ENCODE assay signal across 8 cellular contexts in the genomic region with DNA sequence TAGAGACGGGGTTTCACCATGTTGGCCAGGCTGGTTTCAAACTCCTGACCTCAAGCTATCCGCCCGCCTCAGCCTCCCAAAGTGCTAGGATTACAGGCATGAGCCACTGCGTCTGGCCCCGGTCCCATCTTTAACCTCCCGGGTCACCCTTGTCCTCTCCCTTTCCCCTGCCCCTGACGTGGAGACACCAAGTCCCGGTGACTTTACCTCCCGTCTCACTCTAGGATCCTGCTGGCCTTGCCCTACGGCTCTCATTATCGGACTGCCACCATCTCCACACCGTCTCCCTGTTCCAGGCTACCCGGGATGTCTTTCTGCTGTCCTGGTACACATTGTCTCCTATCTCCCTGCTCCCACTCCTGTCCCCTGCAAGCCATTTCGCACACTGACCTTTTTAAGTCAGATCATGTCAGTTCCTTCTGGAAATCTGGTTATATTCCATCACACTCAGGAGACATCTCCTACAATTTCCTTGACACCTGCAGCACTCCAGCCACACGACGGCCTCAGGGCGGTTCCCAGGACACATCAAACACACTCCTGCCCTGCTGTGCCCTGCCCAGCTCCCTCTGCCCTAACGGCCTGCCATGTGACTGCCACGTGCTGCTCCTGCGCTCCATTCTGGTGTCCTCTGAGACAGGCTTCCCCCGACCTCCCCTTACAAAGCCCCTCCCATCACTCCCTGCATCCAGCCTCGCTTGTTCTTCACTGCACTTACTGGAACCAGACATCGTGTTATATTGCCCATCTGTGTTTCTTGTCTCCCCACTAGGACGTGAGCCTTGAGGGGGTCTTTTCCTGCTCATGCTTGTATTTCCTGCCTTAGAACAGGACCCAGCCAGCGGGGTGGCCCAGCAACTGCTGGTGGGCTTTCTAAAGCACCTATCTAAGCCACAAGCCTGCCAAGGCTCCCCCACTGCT. TPM values are rescaled to one million over a fixed set of nuclear protein-coding genes. Genes with fewer than 3 reads are reported as not detected.
DNase-seq lines count a peak whose midpoint lies in the region; ATAC-seq and TF ChIP-seq lines count a peak whose summit lies in the region.

No MANE protein-coding gene starts in this region.

- H3K27ac ChIP-seq in C4-2B (peak overlapping the region; percentile 53), IMR-90 (ENCODE audit: insufficient read depth, low read length) (no peak overlapping the region), coronary artery (no peak overlapping the region)

- no peaks in the 10 kb centered on the region for H3K36me3 ChIP-seq in IMR-90 (ENCODE audit: control insufficient read depth, insufficient read depth, low read length)

- H3K27ac Mint-ChIP-seq in nephron, result peak overlapping the region; percentile 20 to 79 (median 25)

- H3K14ac ChIP-seq in IMR-90 (replicated peaks; ENCODE audit: low read depth, low read length), result no peak overlapping the region

- no peak for TF ChIP-seq POLR2A in IMR-90 (IDR thresholded peaks at IDR 0.05; ENCODE audit: low read depth, low read length)

- peaks cover 5% of the 10 kb centered on the region for H3K27me3 Mint-ChIP-seq in nephron (ENCODE audit: low read depth)

- no peak overlapping the region for H3K56ac ChIP-seq in IMR-90 (ENCODE audit: extremely low read depth, insufficient read depth, low read length)

- H3K4me1 Mint-ChIP-seq in nephron, result peaks cover 12% of the 10 kb centered on the region

- no peak overlapping the region for H3K23ac ChIP-seq in IMR-90 (ENCODE audit: low read depth, low read length)

- H2BK20ac ChIP-seq in IMR-90 (ENCODE audit: low read depth, low read length), result no peak overlapping the region

- no peak overlapping the region for H3K9ac ChIP-seq in IMR-90 (ENCODE audit: low read depth, low read length)

- no peaks in the 10 kb centered on the region for H3K79me1 ChIP-seq in IMR-90 (ENCODE audit: low read depth in 1 of 2, low read length in 2 of 2)

- no peaks in the 10 kb centered on the region for H3K9me3 ChIP-seq in IMR-90 (ENCODE audit: control insufficient read depth, insufficient read depth, low read length)

- no peak overlapping the region for H2BK5ac ChIP-seq in IMR-90 (ENCODE audit: low read depth, low read length, poor library complexity, severe bottlenecking)

- BruUV-seq in IMR-90 (replicated peaks; lab: Mats Ljungman, UMichigan), result no TSS peak

- H2BK120ac ChIP-seq in IMR-90 (ENCODE audit: low read depth, low read length), result no peak overlapping the region

- H2AFZ ChIP-seq in IMR-90 (replicated peaks; ENCODE audit: low read length, poor library complexity), result peak overlapping the region; percentile 39

- no peak overlapping the region; the same call in 1 of the 2 replicates for H4K5ac ChIP-seq in IMR-90 (ENCODE audit: low read depth, low read length)

- no peaks in the 10 kb centered on the region for H3K4me1 ChIP-seq in IMR-90 (ENCODE audit: control insufficient read depth, insufficient read depth, low read length)

- POLR2A ChIA-PET in IMR-90 (lab: Charles Lee; ENCODE audit: unreplicated experiment), result interaction anchor here (0.6 kb wide), 1 partner anchor 23 kb away, joined by 3 read pairs; no protein-coding TSS in a partner anchor

- no peaks in the 10 kb centered on the region for H4K20me1 ChIP-seq in IMR-90 (ENCODE audit: insufficient read depth, low read length)

- H3K4me2 ChIP-seq in IMR-90 (ENCODE audit: low read depth, low read length), result no peak overlapping the region

- no peak for TF ChIP-seq RAD21 in IMR-90 (IDR thresholded peaks at IDR 0.05; ENCODE audit: low read length)

- 75% methylated on average over 9 of the region's 25 CpGs; no CpG with 5 or more reads in 1 of the 2 experiments for WGBS in IMR-90 (ENCODE audit: extremely low coverage in 2 of 2, insufficient read length in 1 of 2), 2 experiments

- H4K91ac ChIP-seq in IMR-90 (ENCODE audit: insufficient read depth, low read depth, low read length), result no peak overlapping the region

- in situ Hi-C loops in IMR-90 (cut with MboI; ENCODE audit: low sequenced_read_pairs), result loop anchor here (10.0 kb wide), 1 partner anchor 373 kb away; no protein-coding TSS in a partner anchor

- peak overlapping the region; percentile 81 to 96 for H4K8ac ChIP-seq in IMR-90 (ENCODE audit: low read depth in 2 of 2, low read length in 2 of 2)

- intact Hi-C loops in IMR-90 (cut with micrococcal nuclease), result loop anchor here (1.0 to 10.0 kb wide), 3 partner anchors 105 to 370 kb away; a partner anchor contains a TSS

- H3K18ac ChIP-seq in IMR-90 (ENCODE audit: low read depth, low read length), result no peak overlapping the region

- TF ChIP-seq CTCF in C4-2B (conservative IDR thresholded peaks at IDR 0.05) (no peak), IMR-90 (conservative IDR thresholded peaks at IDR 0.05; ENCODE audit: low read depth, low read length) (no peak), coronary artery (IDR thresholded peaks at IDR 0.05) (no peak), nephron (IDR thresholded peaks at IDR 0.05; ENCODE audit: unreplicated experiment in 3 of 3) (no peak)

- peak overlapping the region; percentile 16 to 58 (median 26) for H3K4me3 Mint-ChIP-seq in nephron

- dilution Hi-C loops in IMR-90 (cut with HindIII; ENCODE audit: low sequenced_read_pairs, unreplicated experiment), result no loop called here

- H3K4me3 ChIP-seq in IMR-90 (ENCODE audit: insufficient read depth, low read depth, low read length), result no peak overlapping the region
- H3K4me3 ChIP-seq in coronary artery, result peak overlapping the region; percentile 69

- ATAC-seq in IMR-90 (ENCODE audit: low read depth), result no peak
- no peak for ATAC-seq in HG03342 (IDR thresholded peaks at IDR 0.05; ENCODE audit: unreplicated experiment)

- peak overlapping the region; percentile 81 for H2AK9ac ChIP-seq in IMR-90 (replicated peaks; ENCODE audit: low read depth, low read length, poor library complexity)

- no peak overlapping the region for H2BK15ac ChIP-seq in IMR-90 (ENCODE audit: low read depth, low read length)

- H3K27me3 ChIP-seq in IMR-90 (ENCODE audit: control insufficient read depth, insufficient read depth, low read length), result no peaks in the 10 kb centered on the region

- no peaks in the 10 kb centered on the region for H3K36me3 Mint-ChIP-seq in nephron (ENCODE audit: low read depth)

- no peak overlapping the region; the same call in 1 of the 2 replicates for H2AK5ac ChIP-seq in IMR-90 (ENCODE audit: low read depth, low read length)

- H3K9me3 Mint-ChIP-seq in nephron, result no peaks in the 10 kb centered on the region

- H3K9me1 ChIP-seq in IMR-90 (ENCODE audit: insufficient read depth, low read length), result peaks cover 9% of the 10 kb centered on the region; the same call in 1 of the 2 replicates

- H3K4ac ChIP-seq in IMR-90 (ENCODE audit: low read depth, low read length), result no peak overlapping the region

- CTCF ChIA-PET in IMR-90 (lab: Yijun Ruan, JAX), result interaction anchor here (0.6 to 1.8 kb wide), 6 partner anchors 9 to 548 kb away, joined by 3 to 11 read pairs (median 3); a partner anchor contains a TSS

- no peak for DNase-seq in IMR-90
- peak; percentile 66 for DNase-seq in coronary artery (ENCODE audit: low spot score)
- no peak for DNase-seq in cerebellar cortex (ENCODE audit: low spot score)
- no peak for DNase-seq in OCI-M1 (lab: John Stamatoyannopoulos, UW)
- no peak for DNase-seq in ureter (ENCODE audit: low spot score)

TF ChIP-seq in IMR-90, 13 proteins besides CTCF, POLR2A, EP300 and RAD21:
- TF ChIP-seq BHLHE40 (IDR thresholded peaks at IDR 0.05; ENCODE audit: low read depth, low read length) (no peak), CHD1 (IDR thresholded peaks at IDR 0.05; ENCODE audit: low read depth, low read length) (no peak), MAFK (IDR thresholded peaks at IDR 0.05; ENCODE audit: low read depth, low read length) (no peak), MAZ (IDR thresholded peaks at IDR 0.05; ENCODE audit: borderline replicate concordance, low read depth, low read length) (no peak), MXI1 (IDR thresholded peaks at IDR 0.05; ENCODE audit: borderline replicate concordance, low read depth, low read length) (no peak), NFE2L2 (IDR thresholded peaks at IDR 0.05; ENCODE audit: low read depth, low read length) (no peak), FOS (IDR thresholded peaks at IDR 0.05; ENCODE audit: low read depth, low read length) (no peak), RCOR1 (IDR thresholded peaks at IDR 0.05; ENCODE audit: insufficient replicate concordance, low read length) (no peak), CEBPB (IDR thresholded peaks at IDR 0.05; ENCODE audit: low read depth, low read length) (no peak), SMC3 (IDR thresholded peaks at IDR 0.05; ENCODE audit: low read depth, low read length) (no peak), RFX5 (IDR thresholded peaks at IDR 0.05; ENCODE audit: low read depth, low read length) (no peak)
- TF ChIP-seq, protein P1, sequence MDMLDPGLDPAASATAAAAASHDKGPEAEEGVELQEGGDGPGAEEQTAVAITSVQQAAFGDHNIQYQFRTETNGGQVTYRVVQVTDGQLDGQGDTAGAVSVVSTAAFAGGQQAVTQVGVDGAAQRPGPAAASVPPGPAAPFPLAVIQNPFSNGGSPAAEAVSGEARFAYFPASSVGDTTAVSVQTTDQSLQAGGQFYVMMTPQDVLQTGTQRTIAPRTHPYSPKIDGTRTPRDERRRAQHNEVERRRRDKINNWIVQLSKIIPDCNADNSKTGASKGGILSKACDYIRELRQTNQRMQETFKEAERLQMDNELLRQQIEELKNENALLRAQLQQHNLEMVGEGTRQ (IDR thresholded peaks at IDR 0.05; ENCODE audit: low read depth, low read length), result no peak
- TF ChIP-seq, protein P2, sequence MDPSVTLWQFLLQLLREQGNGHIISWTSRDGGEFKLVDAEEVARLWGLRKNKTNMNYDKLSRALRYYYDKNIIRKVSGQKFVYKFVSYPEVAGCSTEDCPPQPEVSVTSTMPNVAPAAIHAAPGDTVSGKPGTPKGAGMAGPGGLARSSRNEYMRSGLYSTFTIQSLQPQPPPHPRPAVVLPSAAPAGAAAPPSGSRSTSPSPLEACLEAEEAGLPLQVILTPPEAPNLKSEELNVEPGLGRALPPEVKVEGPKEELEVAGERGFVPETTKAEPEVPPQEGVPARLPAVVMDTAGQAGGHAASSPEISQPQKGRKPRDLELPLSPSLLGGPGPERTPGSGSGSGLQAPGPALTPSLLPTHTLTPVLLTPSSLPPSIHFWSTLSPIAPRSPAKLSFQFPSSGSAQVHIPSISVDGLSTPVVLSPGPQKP (IDR thresholded peaks at IDR 0.05; ENCODE audit: borderline replicate concordance, low read depth, low read length), result no peak

RNA-seq across cellular contexts. Expression of a gene that starts 32.7 kb away (rescaled TPM):
- total RNA-seq in IMR-90 (2012; rRNA removed) (0.28 and 0.72 TPM in 2 replicates), ureter (36.3 TPM)
- polyA plus RNA-seq in IMR-90 (2012; rRNA removed), result 0.62 and 0.79 TPM in 2 replicates
- 0.08 and 0.42 TPM in 2 replicates for polyA plus RNA-seq in IMR-90 (2012; cell fraction: cytosol; rRNA removed)
- polyA plus RNA-seq in IMR-90 (2012; cell fraction: nucleus; rRNA removed; ENCODE audit: low replicate concordance), result 0.40 and 0.60 TPM in 2 replicates

Comparison
In these comparisons a context has a peak if more than half of its experiments do, and no peak if none do; other contexts are left out.
1. RNA of a gene that starts 32.7 kb away (total RNA-seq): 36.3 TPM in ureter (single experiment); 0.28 to 0.72 TPM in IMR-90; every median in the first group is over 10 times any median in the second.